In genomic region chr5:95903838-95904237, GRCh38 we compare ENCODE assay signal across 23 cellular contexts.
"Had no signal": no experiment of that assay in that cellular context is flagged by ENCODE, and none has a peak within 500 bp of the region (broad histone marks: within the 10 kb centered on the region; RNA-seq: fewer than 3 reads in every experiment).

No MANE protein-coding gene starts in this region.

- H3K9me3 Mint-ChIP-seq: activated CD8-positive, alpha-beta T cell treated with anti-CD3 and anti-CD28 coated beads for 36 hours; activated naive CD4-positive, alpha-beta T cell treated with anti-CD3 and anti-CD28 coated beads for 36 hours; activated T-cell treated with anti-CD3 and anti-CD28 coated beads, Interleukin-2, amount 50 U/mL, for 4 hours; central memory CD8-positive, alpha-beta T cell had no signal

- FAIRE-seq: astrocyte, RCC 7860, TTC549 had no signal

- ATAC-seq: activated CD8-positive, alpha-beta T cell treated with anti-CD3 and anti-CD28 coated beads for 36 hours; activated T-cell treated with anti-CD3 and anti-CD28 coated beads, Interleukin-2, amount 50 U/mL, for 4 hours; PC-3 had no signal

- H3K4me3 Mint-ChIP-seq: activated CD8-positive, alpha-beta T cell treated with anti-CD3 and anti-CD28 coated beads for 36 hours; activated naive CD4-positive, alpha-beta T cell treated with anti-CD3 and anti-CD28 coated beads for 36 hours; activated naive CD8-positive, alpha-beta T cell; activated T-cell treated with anti-CD3 and anti-CD28 coated beads, Interleukin-2, amount 50 U/mL, for 4 hours; brain; central memory CD8-positive, alpha-beta T cell had no signal

- H3K4me2 ChIP-seq: KMS-11 had no signal

- H3K27me3 Mint-ChIP-seq: activated CD8-positive, alpha-beta T cell treated with anti-CD3 and anti-CD28 coated beads for 36 hours; activated naive CD8-positive, alpha-beta T cell; brain; central memory CD8-positive, alpha-beta T cell had no signal

- H3K27ac Mint-ChIP-seq: activated CD8-positive, alpha-beta T cell treated with anti-CD3 and anti-CD28 coated beads for 36 hours; activated naive CD4-positive, alpha-beta T cell treated with anti-CD3 and anti-CD28 coated beads for 36 hours; activated naive CD8-positive, alpha-beta T cell; brain had no signal

- DNase-seq: activated CD4-positive, CD25-positive, alpha-beta regulatory T cell; activated CD8-positive, alpha-beta T cell treated with anti-CD3 and anti-CD28 coated beads for 36 hours; activated gamma-delta T cell; activated naive CD4-positive, alpha-beta T cell treated with anti-CD3 and anti-CD28 coated beads for 36 hours; activated T-cell treated with anti-CD3 and anti-CD28 coated beads, Interleukin-2, amount 50 U/mL, for 4 hours; amygdala; NCI-H1092; NCI-H1417; NCI-H1930; NCI-H2171 treated with DMSO at 0.1 percent for 48 hours; NCI-H510A treated with DMSO at 0.1 percent for 48 hours; NCI-H69; PC-3; SHP77 treated with DMSO at 0.1 percent for 48 hours; T-helper 2 cell; T1000 had no signal

- H3K9ac ChIP-seq: KMS-11 had no signal

- H3K27ac ChIP-seq: KMS-11 had no signal
